In the genomic region with DNA sequence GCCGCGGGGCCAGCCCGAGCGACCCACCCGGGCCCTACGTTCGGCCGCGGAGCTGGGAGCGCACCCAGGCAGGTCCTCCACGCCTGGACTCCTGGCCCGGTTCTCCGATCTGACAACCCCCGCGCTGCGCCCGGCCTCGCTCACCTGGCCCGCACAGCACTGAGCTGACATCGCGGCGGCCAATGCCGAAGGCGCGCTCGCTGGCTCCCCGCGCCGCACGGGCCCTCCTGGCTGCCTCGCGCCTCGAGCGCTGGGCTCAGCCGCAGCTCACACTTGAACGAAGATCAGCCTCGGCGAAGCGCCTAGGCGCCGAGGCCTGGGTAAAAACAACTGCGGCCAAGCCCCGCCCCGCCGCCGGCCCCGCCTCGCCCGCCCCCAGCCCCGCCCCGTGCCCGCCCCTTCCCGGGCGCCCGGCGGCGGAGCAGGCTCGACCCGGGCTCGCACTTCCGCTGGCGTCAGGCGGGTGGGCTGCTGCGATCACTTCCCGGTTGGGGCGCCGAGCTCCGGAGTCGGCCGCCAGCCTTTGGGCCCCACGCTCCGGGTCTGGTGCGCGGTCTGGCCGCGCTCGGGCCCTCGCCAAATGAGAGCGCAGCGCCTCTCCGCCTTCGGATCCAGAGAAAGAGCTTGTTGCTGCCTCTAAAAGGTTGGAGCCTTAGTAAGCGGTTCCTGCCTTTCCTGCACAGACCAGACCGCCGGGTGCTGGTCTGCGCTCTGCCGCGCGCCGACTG, we compare ENCODE assay signal across 1 cellular context.
TF ChIP-seq lines count a peak whose summit lies in the region.

A gene (minus strand): TSS at position 297 of the 728 bp plus-strand sequence. CDS start 126 bp downstream, at position 171.

TF ChIP-seq in K562, 482 proteins besides CTCF, POLR2A, EP300 and RAD21 (continued from another document and continues in another):
- TF ChIP-seq FOSL1 (tag; conservative IDR thresholded peaks at IDR 0.05) (no peak; the same call in 1 of the 2 replicates), ZSCAN29 (IDR thresholded peaks at IDR 0.05) (peak; percentile 51; the same call in 1 of the 2 replicates), POLR2H (tag; IDR thresholded peaks at IDR 0.05; ENCODE audit: low read depth) (peak; percentile 69; the same call in 1 of the 2 replicates), DMBX1 (CRISPR knock-in tag; IDR thresholded peaks at IDR 0.05; ENCODE audit: borderline replicate concordance) (peak; percentile 21; the same call in 1 of the 2 replicates), TOE1 (IDR thresholded peaks at IDR 0.05; ENCODE audit: borderline replicate concordance) (peak; percentile 38; the same call in 1 of the 2 replicates), TOE1 (CRISPR knock-in tag; IDR thresholded peaks at IDR 0.05; ENCODE audit: borderline replicate concordance, low read depth) (no peak), ETV1 (tag; conservative IDR thresholded peaks at IDR 0.05; ENCODE audit: low read depth) (peak; percentile 71), KDM2B (CRISPR knock-in tag; IDR thresholded peaks at IDR 0.05) (peak; percentile 43; the same call in 1 of the 2 replicates), GABPA (tag; conservative IDR thresholded peaks at IDR 0.05; ENCODE audit: low read depth) (peak; percentile 88), GTF2E2 (tag; IDR thresholded peaks at IDR 0.05) (0 out of 2 replicates have a peak, but pooled peaks have one; percentile 43), HEY1 (CRISPR knock-in tag; IDR thresholded peaks at IDR 0.05; ENCODE audit: borderline replicate concordance) (no peak), ZKSCAN8 (CRISPR knock-in tag; IDR thresholded peaks at IDR 0.05) (no peak), ZNF175 (CRISPR knock-in tag; IDR thresholded peaks at IDR 0.05; ENCODE audit: low read depth) (no peak), MEIS2 (IDR thresholded peaks at IDR 0.05; ENCODE audit: partially characterized antibody) (no peak), MBD2 (IDR thresholded peaks at IDR 0.05; ENCODE audit: borderline replicate concordance, low read depth) (peak; percentile 64; the same call in 1 of the 2 replicates), RBM22 (IDR thresholded peaks at IDR 0.05; ENCODE audit: low read depth, low read length, poor library complexity, severe bottlenecking) (peak; percentile 49), ZNF121 (CRISPR knock-in tag; conservative IDR thresholded peaks at IDR 0.05) (peak; percentile 97), ZNF197 (CRISPR knock-in tag; IDR thresholded peaks at IDR 0.05; ENCODE audit: low read depth) (0 out of 2 replicates have a peak, but pooled peaks have one; percentile 23), PRPF4 (IDR thresholded peaks at IDR 0.05; ENCODE audit: insufficient read depth, low read depth, low read length, poor library complexity, severe bottlenecking) (peak; percentile 25), BCOR (IDR thresholded peaks at IDR 0.05) (peak; percentile 12; the same call in 1 of the 2 replicates), IFI16 (CRISPR knock-in tag; IDR thresholded peaks at IDR 0.05) (no peak), ZNF778 (CRISPR knock-in tag; IDR thresholded peaks at IDR 0.05) (no peak), KAT2B (IDR thresholded peaks at IDR 0.05; ENCODE audit: low read depth, low read length) (no peak), ZNF224 (CRISPR knock-in tag; IDR thresholded peaks at IDR 0.05) (no peak)
- TF ChIP-seq, protein P1, sequence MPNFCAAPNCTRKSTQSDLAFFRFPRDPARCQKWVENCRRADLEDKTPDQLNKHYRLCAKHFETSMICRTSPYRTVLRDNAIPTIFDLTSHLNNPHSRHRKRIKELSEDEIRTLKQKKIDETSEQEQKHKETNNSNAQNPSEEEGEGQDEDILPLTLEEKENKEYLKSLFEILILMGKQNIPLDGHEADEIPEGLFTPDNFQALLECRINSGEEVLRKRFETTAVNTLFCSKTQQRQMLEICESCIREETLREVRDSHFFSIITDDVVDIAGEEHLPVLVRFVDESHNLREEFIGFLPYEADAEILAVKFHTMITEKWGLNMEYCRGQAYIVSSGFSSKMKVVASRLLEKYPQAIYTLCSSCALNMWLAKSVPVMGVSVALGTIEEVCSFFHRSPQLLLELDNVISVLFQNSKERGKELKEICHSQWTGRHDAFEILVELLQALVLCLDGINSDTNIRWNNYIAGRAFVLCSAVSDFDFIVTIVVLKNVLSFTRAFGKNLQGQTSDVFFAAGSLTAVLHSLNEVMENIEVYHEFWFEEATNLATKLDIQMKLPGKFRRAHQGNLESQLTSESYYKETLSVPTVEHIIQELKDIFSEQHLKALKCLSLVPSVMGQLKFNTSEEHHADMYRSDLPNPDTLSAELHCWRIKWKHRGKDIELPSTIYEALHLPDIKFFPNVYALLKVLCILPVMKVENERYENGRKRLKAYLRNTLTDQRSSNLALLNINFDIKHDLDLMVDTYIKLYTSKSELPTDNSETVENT (CRISPR knock-in tag; IDR thresholded peaks at IDR 0.05) = peak; percentile 73
- TF ChIP-seq, protein P2, sequence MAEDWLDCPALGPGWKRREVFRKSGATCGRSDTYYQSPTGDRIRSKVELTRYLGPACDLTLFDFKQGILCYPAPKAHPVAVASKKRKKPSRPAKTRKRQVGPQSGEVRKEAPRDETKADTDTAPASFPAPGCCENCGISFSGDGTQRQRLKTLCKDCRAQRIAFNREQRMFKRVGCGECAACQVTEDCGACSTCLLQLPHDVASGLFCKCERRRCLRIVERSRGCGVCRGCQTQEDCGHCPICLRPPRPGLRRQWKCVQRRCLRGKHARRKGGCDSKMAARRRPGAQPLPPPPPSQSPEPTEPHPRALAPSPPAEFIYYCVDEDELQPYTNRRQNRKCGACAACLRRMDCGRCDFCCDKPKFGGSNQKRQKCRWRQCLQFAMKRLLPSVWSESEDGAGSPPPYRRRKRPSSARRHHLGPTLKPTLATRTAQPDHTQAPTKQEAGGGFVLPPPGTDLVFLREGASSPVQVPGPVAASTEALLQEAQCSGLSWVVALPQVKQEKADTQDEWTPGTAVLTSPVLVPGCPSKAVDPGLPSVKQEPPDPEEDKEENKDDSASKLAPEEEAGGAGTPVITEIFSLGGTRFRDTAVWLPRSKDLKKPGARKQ (CRISPR knock-in tag; IDR thresholded peaks at IDR 0.05) = no peak
- TF ChIP-seq, protein P3, sequence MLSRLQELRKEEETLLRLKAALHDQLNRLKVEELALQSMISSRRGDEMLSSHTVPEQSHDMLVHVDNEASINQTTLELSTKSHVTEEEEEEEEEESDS (CRISPR knock-in tag; IDR thresholded peaks at IDR 0.05) = no peak
- TF ChIP-seq, protein P4, sequence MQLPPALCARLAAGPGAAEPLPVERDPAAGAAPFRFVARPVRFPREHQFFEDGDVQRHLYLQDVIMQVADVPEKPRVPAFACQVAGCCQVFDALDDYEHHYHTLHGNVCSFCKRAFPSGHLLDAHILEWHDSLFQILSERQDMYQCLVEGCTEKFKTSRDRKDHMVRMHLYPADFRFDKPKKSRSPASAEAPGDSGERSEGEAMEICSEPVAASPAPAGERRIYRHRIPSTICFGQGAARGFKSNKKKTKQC (CRISPR knock-in tag; IDR thresholded peaks at IDR 0.05) = 0 out of 2 replicates have a peak, but pooled peaks have one; percentile 17
- TF ChIP-seq, protein P5, sequence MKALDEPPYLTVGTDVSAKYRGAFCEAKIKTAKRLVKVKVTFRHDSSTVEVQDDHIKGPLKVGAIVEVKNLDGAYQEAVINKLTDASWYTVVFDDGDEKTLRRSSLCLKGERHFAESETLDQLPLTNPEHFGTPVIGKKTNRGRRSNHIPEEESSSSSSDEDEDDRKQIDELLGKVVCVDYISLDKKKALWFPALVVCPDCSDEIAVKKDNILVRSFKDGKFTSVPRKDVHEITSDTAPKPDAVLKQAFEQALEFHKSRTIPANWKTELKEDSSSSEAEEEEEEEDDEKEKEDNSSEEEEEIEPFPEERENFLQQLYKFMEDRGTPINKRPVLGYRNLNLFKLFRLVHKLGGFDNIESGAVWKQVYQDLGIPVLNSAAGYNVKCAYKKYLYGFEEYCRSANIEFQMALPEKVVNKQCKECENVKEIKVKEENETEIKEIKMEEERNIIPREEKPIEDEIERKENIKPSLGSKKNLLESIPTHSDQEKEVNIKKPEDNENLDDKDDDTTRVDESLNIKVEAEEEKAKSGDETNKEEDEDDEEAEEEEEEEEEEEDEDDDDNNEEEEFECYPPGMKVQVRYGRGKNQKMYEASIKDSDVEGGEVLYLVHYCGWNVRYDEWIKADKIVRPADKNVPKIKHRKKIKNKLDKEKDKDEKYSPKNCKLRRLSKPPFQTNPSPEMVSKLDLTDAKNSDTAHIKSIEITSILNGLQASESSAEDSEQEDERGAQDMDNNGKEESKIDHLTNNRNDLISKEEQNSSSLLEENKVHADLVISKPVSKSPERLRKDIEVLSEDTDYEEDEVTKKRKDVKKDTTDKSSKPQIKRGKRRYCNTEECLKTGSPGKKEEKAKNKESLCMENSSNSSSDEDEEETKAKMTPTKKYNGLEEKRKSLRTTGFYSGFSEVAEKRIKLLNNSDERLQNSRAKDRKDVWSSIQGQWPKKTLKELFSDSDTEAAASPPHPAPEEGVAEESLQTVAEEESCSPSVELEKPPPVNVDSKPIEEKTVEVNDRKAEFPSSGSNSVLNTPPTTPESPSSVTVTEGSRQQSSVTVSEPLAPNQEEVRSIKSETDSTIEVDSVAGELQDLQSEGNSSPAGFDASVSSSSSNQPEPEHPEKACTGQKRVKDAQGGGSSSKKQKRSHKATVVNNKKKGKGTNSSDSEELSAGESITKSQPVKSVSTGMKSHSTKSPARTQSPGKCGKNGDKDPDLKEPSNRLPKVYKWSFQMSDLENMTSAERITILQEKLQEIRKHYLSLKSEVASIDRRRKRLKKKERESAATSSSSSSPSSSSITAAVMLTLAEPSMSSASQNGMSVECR (CRISPR knock-in tag; IDR thresholded peaks at IDR 0.05) = 0 out of 2 replicates have a peak, but pooled peaks have one; percentile 24
- TF ChIP-seq, protein P6, sequence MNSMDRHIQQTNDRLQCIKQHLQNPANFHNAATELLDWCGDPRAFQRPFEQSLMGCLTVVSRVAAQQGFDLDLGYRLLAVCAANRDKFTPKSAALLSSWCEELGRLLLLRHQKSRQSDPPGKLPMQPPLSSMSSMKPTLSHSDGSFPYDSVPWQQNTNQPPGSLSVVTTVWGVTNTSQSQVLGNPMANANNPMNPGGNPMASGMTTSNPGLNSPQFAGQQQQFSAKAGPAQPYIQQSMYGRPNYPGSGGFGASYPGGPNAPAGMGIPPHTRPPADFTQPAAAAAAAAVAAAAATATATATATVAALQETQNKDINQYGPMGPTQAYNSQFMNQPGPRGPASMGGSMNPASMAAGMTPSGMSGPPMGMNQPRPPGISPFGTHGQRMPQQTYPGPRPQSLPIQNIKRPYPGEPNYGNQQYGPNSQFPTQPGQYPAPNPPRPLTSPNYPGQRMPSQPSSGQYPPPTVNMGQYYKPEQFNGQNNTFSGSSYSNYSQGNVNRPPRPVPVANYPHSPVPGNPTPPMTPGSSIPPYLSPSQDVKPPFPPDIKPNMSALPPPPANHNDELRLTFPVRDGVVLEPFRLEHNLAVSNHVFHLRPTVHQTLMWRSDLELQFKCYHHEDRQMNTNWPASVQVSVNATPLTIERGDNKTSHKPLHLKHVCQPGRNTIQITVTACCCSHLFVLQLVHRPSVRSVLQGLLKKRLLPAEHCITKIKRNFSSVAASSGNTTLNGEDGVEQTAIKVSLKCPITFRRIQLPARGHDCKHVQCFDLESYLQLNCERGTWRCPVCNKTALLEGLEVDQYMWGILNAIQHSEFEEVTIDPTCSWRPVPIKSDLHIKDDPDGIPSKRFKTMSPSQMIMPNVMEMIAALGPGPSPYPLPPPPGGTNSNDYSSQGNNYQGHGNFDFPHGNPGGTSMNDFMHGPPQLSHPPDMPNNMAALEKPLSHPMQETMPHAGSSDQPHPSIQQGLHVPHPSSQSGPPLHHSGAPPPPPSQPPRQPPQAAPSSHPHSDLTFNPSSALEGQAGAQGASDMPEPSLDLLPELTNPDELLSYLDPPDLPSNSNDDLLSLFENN (IDR thresholded peaks at IDR 0.05; ENCODE audit: low read depth in 2 of 2, low read length in 2 of 2) = 0 out of 4 replicates have a peak, but pooled peaks of 1 of the 2 experiments have one; percentile 22
- TF ChIP-seq, protein P7, sequence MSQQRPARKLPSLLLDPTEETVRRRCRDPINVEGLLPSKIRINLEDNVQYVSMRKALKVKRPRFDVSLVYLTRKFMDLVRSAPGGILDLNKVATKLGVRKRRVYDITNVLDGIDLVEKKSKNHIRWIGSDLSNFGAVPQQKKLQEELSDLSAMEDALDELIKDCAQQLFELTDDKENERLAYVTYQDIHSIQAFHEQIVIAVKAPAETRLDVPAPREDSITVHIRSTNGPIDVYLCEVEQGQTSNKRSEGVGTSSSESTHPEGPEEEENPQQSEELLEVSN (IDR thresholded peaks at IDR 0.05; ENCODE audit: borderline replicate concordance in 1 of 2, extremely low read depth in 1 of 2, insufficient read depth in 1 of 2, insufficient read length in 1 of 2, low read depth in 1 of 2, low read length in 1 of 2, poor library complexity in 1 of 2, severe bottlenecking in 1 of 2) = peak; percentile 77
- TF ChIP-seq, protein P8, sequence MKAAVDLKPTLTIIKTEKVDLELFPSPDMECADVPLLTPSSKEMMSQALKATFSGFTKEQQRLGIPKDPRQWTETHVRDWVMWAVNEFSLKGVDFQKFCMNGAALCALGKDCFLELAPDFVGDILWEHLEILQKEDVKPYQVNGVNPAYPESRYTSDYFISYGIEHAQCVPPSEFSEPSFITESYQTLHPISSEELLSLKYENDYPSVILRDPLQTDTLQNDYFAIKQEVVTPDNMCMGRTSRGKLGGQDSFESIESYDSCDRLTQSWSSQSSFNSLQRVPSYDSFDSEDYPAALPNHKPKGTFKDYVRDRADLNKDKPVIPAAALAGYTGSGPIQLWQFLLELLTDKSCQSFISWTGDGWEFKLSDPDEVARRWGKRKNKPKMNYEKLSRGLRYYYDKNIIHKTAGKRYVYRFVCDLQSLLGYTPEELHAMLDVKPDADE (conservative IDR thresholded peaks at IDR 0.05; ENCODE audit: control insufficient read depth, low read depth, low read length) = peak; percentile 62; the same call in 1 of the 2 replicates
